In genomic region chr6:137102851-137103492, GRCh38 we compare ENCODE assay signal across 9 cellular contexts. TPM values are rescaled to one million over a fixed set of nuclear protein-coding genes. Genes with fewer than 3 reads are reported as not detected.
DNase-seq lines count a peak whose midpoint lies in the region; ATAC-seq lines count a peak whose summit lies in the region.
"Had no signal": no experiment of that assay in that cellular context is flagged by ENCODE, and none has a peak within 500 bp of the region (broad histone marks: within the 10 kb centered on the region; RNA-seq: fewer than 3 reads in every experiment).

No MANE protein-coding gene starts in this region.

- H3K36me3 ChIP-seq in Karpas-422 (ENCODE audit: insufficient read depth, low read length) = no peaks in the 10 kb centered on the region; the same call in 1 of the 2 replicates

- H3K4me3 ChIP-seq in Karpas-422 (ENCODE audit: low read length) = peak overlapping the region; percentile 65

- no peaks in the 10 kb centered on the region for H4K20me1 ChIP-seq in Karpas-422 (ENCODE audit: insufficient read depth, low read depth, low read length)

- no peak overlapping the region for H2AFZ ChIP-seq in Karpas-422 (ENCODE audit: low read length)

- H3K9me2 ChIP-seq in Karpas-422 (replicated peaks; ENCODE audit: insufficient read depth, low read length) = no peaks in the 10 kb centered on the region

- H3K27me3 Mint-ChIP-seq in activated T-cell treated with anti-CD3 and anti-CD28 coated beads, Interleukin-2, amount 50 U/mL, for 4 hours (ENCODE audit: low read depth) = no peaks in the 10 kb centered on the region

- no peaks in the 10 kb centered on the region for H3K36me3 Mint-ChIP-seq in activated T-cell treated with anti-CD3 and anti-CD28 coated beads, Interleukin-2, amount 50 U/mL, for 4 hours (ENCODE audit: insufficient read depth)

- H3K4me1 Mint-ChIP-seq in activated T-cell treated with anti-CD3 and anti-CD28 coated beads, Interleukin-2, amount 50 U/mL, for 4 hours (ENCODE audit: low read depth) = peaks cover 29% of the 10 kb centered on the region

- H3K9ac ChIP-seq in Karpas-422 (ENCODE audit: low read length) = peak overlapping the region; percentile 79

- peak; percentile 63 to 85 for ATAC-seq in activated T-cell treated with anti-CD3 and anti-CD28 coated beads, Interleukin-2, amount 50 U/mL, for 4 hours
- ATAC-seq in HG02610 (IDR thresholded peaks at IDR 0.05; ENCODE audit: unreplicated experiment) = peak; percentile 86

- no peaks in the 10 kb centered on the region for H3K9me3 ChIP-seq in Karpas-422 (ENCODE audit: low read length)

- H3K9me3 Mint-ChIP-seq in activated T-cell treated with anti-CD3 and anti-CD28 coated beads, Interleukin-2, amount 50 U/mL, for 4 hours = no peaks in the 10 kb centered on the region

- H3K79me2 ChIP-seq in Karpas-422 (ENCODE audit: low read length) = no peaks in the 10 kb centered on the region

- peaks cover 79% of the 10 kb centered on the region for H3K4me1 ChIP-seq in Karpas-422 (ENCODE audit: low read length)

- H3K27ac ChIP-seq in Karpas-422 (ENCODE audit: low read length) = peak overlapping the region; percentile 99

- peak overlapping the region; percentile 85 for H3K4me2 ChIP-seq in Karpas-422 (ENCODE audit: low read depth, low read length, poor library complexity, severe bottlenecking)

- H3K4me3 Mint-ChIP-seq in activated T-cell treated with anti-CD3 and anti-CD28 coated beads, Interleukin-2, amount 50 U/mL, for 4 hours = no peak overlapping the region

- DNase-seq in activated T-cell treated with anti-CD3 and anti-CD28 coated beads, Interleukin-2, amount 50 U/mL, for 4 hours = no peak
- DNase-seq in activated T-cell treated with anti-CD3 and anti-CD28 coated beads for 4 hours (no peak), Karpas-422 (peak; percentile 95), hypothalamus (lab: John Stamatoyannopoulos, UW) (no peak), DMS153 (lab: John Stamatoyannopoulos, UW) (no peak), DMS79 (lab: John Stamatoyannopoulos, UW) (no peak)
- peak; percentile 28 for DNase-seq in stimulated activated CD8-positive, alpha-beta memory T cell treated with anti-CD3 and anti-CD28 coated beads, Interleukin-4, amount 100 ng/mL, for 48 hours

- no peaks in the 10 kb centered on the region for H3K27me3 ChIP-seq in Karpas-422 (ENCODE audit: low read length)

RNA-seq across cellular contexts. Expression of gene IL20RA, which starts 58.2 kb away (rescaled TPM):
- under 1 TPM in 1 of 3 donors, not detected in 2; 0.05 TPM for total RNA-seq in activated T-cell treated with anti-CD3 and anti-CD28 coated beads, Interleukin-2, amount 50 U/mL, for 4 hours
- not detected in 2 replicates for total RNA-seq in Karpas-422 (2014; rRNA removed; shearing (Covaris generic); ENCODE audit: low replicate concordance)
- total RNA-seq: HT1080 had no signal

Comparison
In these comparisons a context has a peak if more than half of its experiments do, and no peak if none do; other contexts are left out.
1. DNase-seq: peak in Karpas-422 (single experiment) and stimulated activated CD8-positive, alpha-beta memory T cell treated with anti-CD3 and anti-CD28 coated beads, Interleukin-4, amount 100 ng/mL, for 48 hours (single experiment); none in activated T-cell treated with anti-CD3 and anti-CD28 coated beads, Interleukin-2, amount 50 U/mL, for 4 hours (single experiment), activated T-cell treated with anti-CD3 and anti-CD28 coated beads for 4 hours (single experiment), hypothalamus (0 of 51), DMS153 (single experiment) and DMS79 (single experiment).